ENCODE assay signal across 10 cellular contexts in genomic region chr14:99579903-99580570, GRCh38. TPM values are rescaled to one million over a fixed set of nuclear protein-coding genes. Genes with fewer than 3 reads are reported as not detected.
DNase-seq lines count a peak whose midpoint lies in the region; ATAC-seq, FAIRE-seq and TF ChIP-seq lines count a peak whose summit lies in the region.
"Had no signal": no experiment of that assay in that cellular context is flagged by ENCODE, and none has a peak within 500 bp of the region (broad histone marks: within the 10 kb centered on the region; RNA-seq: fewer than 3 reads in every experiment).

No MANE protein-coding gene starts in this region.

- H3K27ac ChIP-seq in HepG2 (ENCODE audit: extremely low read length, insufficient read depth, low read length) (no peak overlapping the region), uterus (peak overlapping the region; percentile 70 to 85)
- H3K27ac ChIP-seq: HL-60 had no signal

- H3K36me3 ChIP-seq in HepG2 (replicated peaks in 1 of 2; ENCODE audit: control insufficient read depth in 1 of 2, insufficient read depth in 2 of 2, low read length in 2 of 2) = peaks cover 3 to 13% of the 10 kb centered on the region in 2 experiments; a peak in 3 of 5 replicates
- no peaks in the 10 kb centered on the region for H3K36me3 ChIP-seq in uterus

- no peaks in the 10 kb centered on the region for H3K9me3 Mint-ChIP-seq in MCF 10A (ENCODE audit: unreplicated experiment)

- WGBS in HepG2 (ENCODE audit: low lambda C conversion rate) = 87% methylated on average over 11 of the region's 14 CpGs

- no peak for TF ChIP-seq EP300 in HepG2 (IDR thresholded peaks at IDR 0.05; ENCODE audit: low read depth in 2 of 2, low read length in 2 of 2)
- TF ChIP-seq EP300 in HepG2 (CRISPR knock-in tag; IDR thresholded peaks at IDR 0.05; ENCODE audit: borderline replicate concordance) = no peak

- in situ Hi-C loops in HepG2 (cut with HindIII; ENCODE audit: extremely low pct_ligation_motif_present, low pct_unique_long_range_greater_than_20kb) = no loop called here

- H3K4me1 ChIP-seq in HepG2 (ENCODE audit: insufficient read depth, low read length) (peaks cover 62% of the 10 kb centered on the region), uterus (peaks cover 39 to 42% of the 10 kb centered on the region in 2 donors)

- peak overlapping the region; percentile 54 for H3K27ac Mint-ChIP-seq in MCF 10A (ENCODE audit: low read depth, unreplicated experiment)

- no peak for FAIRE-seq in HepG2 (lab: Jason Lieb, UNC)
- FAIRE-seq: A204.1 had no signal

- H4K20me1 ChIP-seq in HepG2 (ENCODE audit: insufficient read depth, low read length) = peaks cover 35% of the 10 kb centered on the region

- no peak overlapping the region for H2AFZ ChIP-seq in HepG2 (ENCODE audit: low read length)

- no peak overlapping the region for H3K4me3 Mint-ChIP-seq in MCF 10A (ENCODE audit: unreplicated experiment)

- CTCF ChIA-PET in MCF 10A (lab: Yijun Ruan, JAX) = interaction anchor here (0.5 to 0.6 kb wide), 2 partner anchors 46 to 48 kb away, joined by 3 read pairs; no protein-coding TSS in a partner anchor
- CTCF ChIA-PET in HepG2 (lab: Yijun Ruan, JAX; ENCODE audit: low intra/inter-chr PET ratio, low total read pairs) = no interaction called here

- no peak overlapping the region for H3K4me2 ChIP-seq in HepG2 (ENCODE audit: low read depth, low read length)

- no peaks in the 10 kb centered on the region for H3K27me3 Mint-ChIP-seq in MCF 10A (ENCODE audit: insufficient read depth, unreplicated experiment)

- TF ChIP-seq CTCF in MCF 10A (IDR thresholded peaks at IDR 0.05; ENCODE audit: unreplicated experiment) (no peak), HepG2 (CRISPR knock-in tag; IDR thresholded peaks at IDR 0.05) (no peak), uterus (IDR thresholded peaks at IDR 0.05) (no peak)

- H3K9ac ChIP-seq in HepG2 (ENCODE audit: insufficient read depth, low read depth, low read length) = no peak overlapping the region

- H3K36me3 Mint-ChIP-seq in MCF 10A (ENCODE audit: insufficient read depth, unreplicated experiment) = peaks cover 9% of the 10 kb centered on the region

- H3K9me3 ChIP-seq in HepG2 (ENCODE audit: low read length) (no peaks in the 10 kb centered on the region), uterus (no peaks in the 10 kb centered on the region)

- no TSS peak for BruUV-seq in MCF 10A (replicated peaks; lab: Mats Ljungman, UMichigan)
- no TSS peak for BruUV-seq in HepG2 (replicated peaks; lab: Mats Ljungman, UMichigan)

- no peak for TF ChIP-seq RAD21 in HepG2 (CRISPR knock-in tag; IDR thresholded peaks at IDR 0.05)

- intact Hi-C loops in MCF 10A (cut with micrococcal nuclease) (no loop called here), HepG2 (cut with micrococcal nuclease; ENCODE audit: unreplicated experiment) (no loop called here), uterus (cut with DNase I; ENCODE audit: low total_unique reads) (no loop called here)

- DNase-seq in DMS53 (lab: John Stamatoyannopoulos, UW) (peak; percentile 19), DMS53 treated with DMSO at 0.1 percent for 48 hours (lab: John Stamatoyannopoulos, UW; ENCODE audit: unreplicated experiment) (no peak), MCF 10A (ENCODE audit: unreplicated experiment) (no peak), HepG2 (ENCODE audit: low spot score) (no peak), uterus (peak in 1 of 2 donors; percentile 22)

- no peak for ATAC-seq in HepG2
- ATAC-seq in GM19467 (IDR thresholded peaks at IDR 0.05; ENCODE audit: unreplicated experiment) = no peak
- no peak for ATAC-seq in GM18868 (IDR thresholded peaks at IDR 0.05; ENCODE audit: unreplicated experiment)
- ATAC-seq in GM18858 (IDR thresholded peaks at IDR 0.05; ENCODE audit: unreplicated experiment) = no peak

- POLR2A ChIA-PET in MCF 10A (lab: Yijun Ruan, JAX) (interaction anchor here (1.2 to 1.5 kb wide), 2 partner anchors 20 to 98 kb away, joined by 3 to 4 read pairs; no protein-coding TSS in a partner anchor), HepG2 (lab: Yijun Ruan, JAX) (no interaction called here)

- H3K4me1 Mint-ChIP-seq in MCF 10A (ENCODE audit: insufficient read depth, unreplicated experiment) = peaks cover 47% of the 10 kb centered on the region

- no peak overlapping the region for H3K4me3 ChIP-seq in HepG2 (replicated peaks in 1 of 3; ENCODE audit: insufficient read depth in 1 of 3, low read depth in 2 of 3, low read length in 3 of 3)
- no peak overlapping the region for H3K4me3 ChIP-seq in uterus

- H3K27me3 ChIP-seq in HepG2 (ENCODE audit: control insufficient read depth in 1 of 2, insufficient read depth in 2 of 2, low read length in 2 of 2) (no peaks in the 10 kb centered on the region; a peak in 1 of 5 replicates), uterus (no peaks in the 10 kb centered on the region)

- no peak for TF ChIP-seq POLR2A in HepG2 (IDR thresholded peaks at IDR 0.05; ENCODE audit: insufficient read depth in 1 of 2, low read depth in 2 of 2, low read length in 2 of 2)
- no peak for TF ChIP-seq POLR2A in uterus (IDR thresholded peaks at IDR 0.05)

- peaks cover 90% of the 10 kb centered on the region for H3K79me2 ChIP-seq in HepG2 (ENCODE audit: insufficient read depth, low read length)

TF ChIP-seq in HepG2, 621 proteins besides CTCF, POLR2A, EP300 and RAD21:
- TF ChIP-seq SIX4 (CRISPR knock-in tag; IDR thresholded peaks at IDR 0.05) (no peak), BCL6 (CRISPR knock-in tag; IDR thresholded peaks at IDR 0.05) (peak; percentile 41)
TF ChIP-seq in HepG2: peak in this region for 1.

RNA-seq across cellular contexts. Expression of gene CCDC85C, which starts 24.0 kb away (rescaled TPM):
- total RNA-seq in MCF 10A (2022) (19.1 and 29.9 TPM in 2 replicates), HepG2 (2016; rRNA removed; fragmentation: Illumina TruSeq; extraction: Trizol) (43.8 and 47.6 TPM in 2 replicates), uterus (10 to 100 TPM in 2 of 4 donors, 1 to 10 TPM in 1, under 1 TPM in 1; 0.88 to 56.3 (median 13.6) TPM)
- 4.3 and 4.6 TPM in 2 replicates for total RNA-seq in HepG2 (2016; cell fraction: cytosol; rRNA removed; fragmentation: Illumina TruSeq; extraction: Trizol; ENCODE audit: low read depth)
- 33.8 and 47.0 TPM in 2 replicates for total RNA-seq in HepG2 (2016; cell fraction: insoluble cytoplasmic fraction; rRNA removed; fragmentation: Illumina TruSeq; extraction: Trizol)
- total RNA-seq in HepG2 (2016; cell fraction: membrane; rRNA removed; fragmentation: Illumina TruSeq; extraction: Trizol) = 30.8 and 30.9 TPM in 2 replicates
- 23.1 and 29.3 TPM in 2 replicates for total RNA-seq in HepG2 (2016; cell fraction: nucleus; rRNA removed; fragmentation: Illumina TruSeq; extraction: Trizol)
- polyA plus RNA-seq in HepG2 (2011; rRNA removed) = 18.8 and 30.3 TPM in 2 replicates
- 21.2 and 24.0 TPM in 2 replicates for polyA plus RNA-seq in HepG2 (2011; cell fraction: cytosol; rRNA removed)
- 30.3 and 32.6 TPM in 2 replicates for polyA plus RNA-seq in HepG2 (2011; cell fraction: nucleus; rRNA removed)
- 41.6 and 57.3 TPM in 2 replicates for polyA plus RNA-seq in HepG2 (2012)
- 4.1 and 4.6 TPM in 2 replicates for polyA plus RNA-seq in HepG2 (2016; cell fraction: cytosol; fragmentation: Illumina TruSeq; extraction: Trizol; ENCODE audit: low read depth)
- polyA plus RNA-seq in HepG2 (2016; cell fraction: insoluble cytoplasmic fraction; fragmentation: Illumina TruSeq; extraction: Trizol; ENCODE audit: low read depth) = 36.1 and 43.0 TPM in 2 replicates
- polyA plus RNA-seq in HepG2 (2016; cell fraction: membrane; fragmentation: Illumina TruSeq; extraction: Trizol; ENCODE audit: low read depth) = 18.9 and 20.2 TPM in 2 replicates
- 40.1 and 40.7 TPM in 2 replicates for polyA plus RNA-seq in HepG2 (2016; cell fraction: nucleus; fragmentation: Illumina TruSeq; extraction: Trizol; ENCODE audit: insufficient read depth, low read depth)
- 44.2 and 114 TPM in 2 replicates for polyA minus RNA-seq in HepG2 (2011; rRNA and poly(A)+ RNA removed; ENCODE audit: low replicate concordance)
- 33.8 and 37.6 TPM in 2 replicates for polyA minus RNA-seq in HepG2 (2011; cell fraction: cytosol; rRNA and poly(A)+ RNA removed)
- 11.8 and 12.0 TPM in 2 replicates for polyA minus RNA-seq in HepG2 (2011; cell fraction: nucleus; rRNA and poly(A)+ RNA removed)
